1 cellular context compared by ENCODE assay signal in the genomic region with DNA sequence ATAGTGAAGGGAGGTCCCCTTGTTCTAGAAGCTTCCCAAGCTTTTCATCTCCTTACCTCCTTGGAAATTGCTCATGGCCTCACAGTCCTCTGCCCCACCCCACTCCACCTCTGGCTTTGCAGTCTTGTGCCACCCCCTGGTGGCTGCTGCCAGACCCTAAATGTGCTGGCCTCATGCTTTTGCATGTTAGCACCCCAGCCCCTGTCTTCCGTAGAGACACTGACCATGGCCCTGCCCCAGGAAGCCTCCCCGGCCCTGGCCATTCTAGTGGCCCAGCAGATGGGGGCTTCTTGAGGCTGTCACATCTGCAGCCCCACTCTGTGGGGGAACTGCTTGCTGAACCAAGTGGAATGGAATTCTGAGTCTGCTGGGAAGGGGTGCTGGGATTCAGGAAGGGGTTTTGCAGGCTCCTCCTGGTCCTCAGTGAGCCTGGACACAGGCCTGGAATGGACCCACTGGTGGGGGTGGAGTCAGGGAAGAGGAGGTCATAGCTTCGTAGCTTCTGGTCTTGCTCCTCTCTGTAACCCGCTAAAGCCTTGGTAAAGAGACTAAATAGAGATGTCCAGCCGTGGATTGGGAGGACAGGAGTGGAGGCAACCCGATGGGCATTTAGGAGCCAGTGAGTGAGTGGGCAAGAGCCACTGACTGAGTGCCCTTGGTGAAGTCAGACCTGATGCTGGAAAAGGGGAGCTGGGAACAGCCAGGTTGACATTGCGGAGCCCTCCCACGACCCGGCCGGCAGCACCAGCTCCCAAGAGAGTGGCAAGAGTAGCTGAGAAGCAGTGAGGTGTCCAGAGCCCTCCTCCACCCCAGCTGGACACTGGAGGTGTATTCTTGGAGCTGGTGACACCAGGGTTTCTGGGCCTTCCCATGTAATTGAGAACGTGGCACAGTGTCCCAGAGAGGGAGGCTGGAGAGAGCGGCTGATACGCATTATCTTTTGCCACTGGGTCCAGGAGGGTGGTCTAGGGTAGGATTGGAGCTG.
TF ChIP-seq lines count a peak whose summit lies in the region.

No MANE protein-coding gene starts in this region.

TF ChIP-seq in SK-N-SH treated with all-trans-retinoic acid at 6 μM for 48 hours, 23 proteins besides CTCF, POLR2A, EP300 and RAD21 (continued from another document):
- TF ChIP-seq ESRRG (CRISPR knock-in tag; IDR thresholded peaks at IDR 0.05) (no peak), TOX (CRISPR knock-in tag; IDR thresholded peaks at IDR 0.05; ENCODE audit: borderline replicate concordance) (no peak)
- TF ChIP-seq, protein P1, sequence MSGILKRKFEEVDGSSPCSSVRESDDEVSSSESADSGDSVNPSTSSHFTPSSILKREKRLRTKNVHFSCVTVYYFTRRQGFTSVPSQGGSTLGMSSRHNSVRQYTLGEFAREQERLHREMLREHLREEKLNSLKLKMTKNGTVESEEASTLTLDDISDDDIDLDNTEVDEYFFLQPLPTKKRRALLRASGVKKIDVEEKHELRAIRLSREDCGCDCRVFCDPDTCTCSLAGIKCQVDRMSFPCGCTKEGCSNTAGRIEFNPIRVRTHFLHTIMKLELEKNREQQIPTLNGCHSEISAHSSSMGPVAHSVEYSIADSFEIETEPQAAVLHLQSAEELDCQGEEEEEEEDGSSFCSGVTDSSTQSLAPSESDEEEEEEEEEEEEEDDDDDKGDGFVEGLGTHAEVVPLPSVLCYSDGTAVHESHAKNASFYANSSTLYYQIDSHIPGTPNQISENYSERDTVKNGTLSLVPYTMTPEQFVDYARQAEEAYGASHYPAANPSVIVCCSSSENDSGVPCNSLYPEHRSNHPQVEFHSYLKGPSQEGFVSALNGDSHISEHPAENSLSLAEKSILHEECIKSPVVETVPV (CRISPR knock-in tag; IDR thresholded peaks at IDR 0.05), result no peak
